Comparison of ENCODE assay signal across 19 cellular contexts in genomic region chr6:4871825-4872224, GRCh38.
"Had no signal": no experiment of that assay in that cellular context is flagged by ENCODE, and none has a peak within 500 bp of the region (broad histone marks: within the 10 kb centered on the region; RNA-seq: fewer than 3 reads in every experiment).

No MANE protein-coding gene starts in this region.

- H3K27ac Mint-ChIP-seq: stimulated activated memory B cell treated with anti-CD40 and anti-IgM and Interleukin-4, amounts not matched to agents 10 μg/mL and 1 μg/mL and 100 μg/mL, for 72 hours had no signal

- H3K27me3 Mint-ChIP-seq: naive thymus-derived CD8-positive, alpha-beta T cell; stimulated activated memory B cell treated with anti-CD40 and anti-IgM and Interleukin-4, amounts not matched to agents 10 μg/mL and 1 μg/mL and 100 μg/mL, for 72 hours; stimulated activated naive CD8-positive, alpha-beta T cell treated with anti-CD3 and anti-CD28 coated beads, Interleukin-15, amount 100 ng/mL, for 72 hours had no signal

- H3K27ac ChIP-seq: colonic mucosa, right atrium auricular region, thoracic aorta, transverse colon had no signal

- H3K36me3 ChIP-seq: colonic mucosa, right atrium auricular region, thoracic aorta, transverse colon had no signal

- H3K9me3 ChIP-seq: colonic mucosa had no signal

- H3K4me1 ChIP-seq: colonic mucosa had no signal

- H3K4me3 Mint-ChIP-seq: endodermal cell; neural crest cell; stimulated activated memory B cell treated with anti-CD40 and anti-IgM and Interleukin-4, amounts not matched to agents 10 μg/mL and 1 μg/mL and 100 μg/mL, for 72 hours; stimulated activated naive CD8-positive, alpha-beta T cell treated with anti-CD3 and anti-CD28 coated beads, Interleukin-15, amount 100 ng/mL, for 72 hours had no signal

- DNase-seq: colonic mucosa; dermis blood vessel endothelial cell; endodermal cell; islet precursor cell; mammary epithelial cell; mucosa of descending colon; naive thymus-derived CD8-positive, alpha-beta T cell; posterior cingulate gyrus; small intestine; stimulated activated CD4-positive, alpha-beta T cell treated with anti-CD3 and anti-CD28 coated beads, Interleukin-4, amount 100 ng/mL, for 1 hour; stimulated activated CD8-positive, alpha-beta memory T cell treated with anti-CD3 and anti-CD28 coated beads, Interleukin-4, amount 100 ng/mL, for 48 hours; stimulated activated naive CD8-positive, alpha-beta T cell treated with anti-CD3 and anti-CD28 coated beads, Interleukin-15, amount 100 ng/mL, for 72 hours; substantia nigra; transverse colon had no signal

- ATAC-seq: left lobe of liver; mucosa of descending colon; naive thymus-derived CD8-positive, alpha-beta T cell; stimulated activated memory B cell treated with anti-CD40 and anti-IgM and Interleukin-4, amounts not matched to agents 10 μg/mL and 1 μg/mL and 100 μg/mL, for 72 hours; stimulated activated naive CD8-positive, alpha-beta T cell treated with anti-CD3 and anti-CD28 coated beads, Interleukin-15, amount 100 ng/mL, for 72 hours had no signal

- H3K27me3 ChIP-seq: colonic mucosa, right atrium auricular region, transverse colon had no signal

- H3K4me3 ChIP-seq: colonic mucosa, mucosa of descending colon, right atrium auricular region, thoracic aorta, transverse colon had no signal
